8 cellular contexts compared by ENCODE assay signal in the genomic region with DNA sequence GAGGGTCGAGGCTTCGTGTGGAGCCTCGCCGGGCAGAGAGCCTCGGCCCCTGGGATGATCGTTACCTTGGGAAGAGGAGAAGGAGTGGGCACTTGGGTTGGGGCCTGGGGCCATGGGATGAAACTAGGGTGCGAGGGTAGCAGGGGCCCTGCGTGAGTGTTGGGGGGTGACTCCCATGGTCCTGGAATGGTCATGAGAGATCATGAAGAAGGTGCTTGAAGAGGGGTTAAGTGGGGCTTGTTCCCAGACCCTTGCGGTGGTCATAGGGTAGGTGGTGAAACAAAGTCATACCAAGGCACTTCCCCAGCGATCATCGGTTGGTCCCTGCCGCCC. TPM values are rescaled to one million over a fixed set of nuclear protein-coding genes. Genes with fewer than 3 reads are reported as not detected.
DNase-seq lines count a peak whose midpoint lies in the region; ATAC-seq and TF ChIP-seq lines count a peak whose summit lies in the region.

No MANE protein-coding gene starts in this region.

- H3K9ac ChIP-seq in SK-N-MC (ENCODE audit: insufficient read length): peak overlapping the region; percentile 90

- peak in 1 of 2 donors; percentile 23 for TF ChIP-seq POLR2A in gastrocnemius medialis (IDR thresholded peaks at IDR 0.05)

- H3K36me3 ChIP-seq in SK-N-MC (ENCODE audit: insufficient read depth, low read length) (no peaks in the 10 kb centered on the region), gastrocnemius medialis (no peaks in the 10 kb centered on the region)

- H3K27ac ChIP-seq in 22Rv1 (peak overlapping the region; percentile 56), SK-N-MC (0 out of 2 replicates have a peak overlapping the region, but pooled peaks have one; percentile 8), gastrocnemius medialis (peak overlapping the region; percentile 82 to 91 (median 88))

- H3K9me3 ChIP-seq in SK-N-MC (ENCODE audit: low read depth, low read length) (no peaks in the 10 kb centered on the region), gastrocnemius medialis (no peaks in the 10 kb centered on the region)

- peak overlapping the region; percentile 81 for H3K4me3 ChIP-seq in SK-N-MC
- H3K4me3 ChIP-seq in foreskin fibroblast (ENCODE audit: low read depth in 1 of 2, low read length in 2 of 2): peak overlapping the region; percentile 68 to 89
- H3K4me3 ChIP-seq in gastrocnemius medialis: peak overlapping the region; percentile 63 to 98 (median 82)

- ATAC-seq in GM21367 (IDR thresholded peaks at IDR 0.05; ENCODE audit: unreplicated experiment) (peak; percentile 6), gastrocnemius medialis (peak; percentile 16 to 40), GM18861 (IDR thresholded peaks at IDR 0.05; ENCODE audit: unreplicated experiment) (no peak)

- no peak for TF ChIP-seq CTCF in 22Rv1 (IDR thresholded peaks at IDR 0.05)
- TF ChIP-seq CTCF in foreskin fibroblast (IDR thresholded peaks at IDR 0.05; ENCODE audit: low read depth, low read length): no peak
- no peak for TF ChIP-seq CTCF in gastrocnemius medialis (IDR thresholded peaks at IDR 0.05 in 4 of 5, conservative IDR thresholded peaks at IDR 0.05 in 1 of 5)

- DNase-seq in SK-N-MC (ENCODE audit: low read depth, low spot score) (no peak), foreskin fibroblast (no peak), gastrocnemius medialis (no peak), HK-2 (ENCODE audit: unreplicated experiment) (no peak), dedifferentiated amniotic fluid mesenchymal stem cell (ENCODE audit: extremely low spot score) (no peak)

- intact Hi-C loops in gastrocnemius medialis (cut with DNase I; ENCODE audit: low total_unique reads): loop anchor here (1.0 to 10.0 kb wide), 5 partner anchors 24 to 242 kb away; a partner anchor contains a TSS

- in situ Hi-C loops in gastrocnemius medialis (cut with MboI; ENCODE audit: low sequenced_read_pairs in 4 of 4): loop anchor here in 2 of 4 donors (25.0 kb wide), 1 partner anchor 244 kb away; a partner anchor contains a TSS

- H3K27me3 ChIP-seq in gastrocnemius medialis: no peaks in the 10 kb centered on the region

- H3K4me1 ChIP-seq in gastrocnemius medialis: peaks cover 12 to 21% of the 10 kb centered on the region in 2 donors

RNA-seq across cellular contexts. Expression of a gene that starts 0.3 kb away (rescaled TPM):
- total RNA-seq in gastrocnemius medialis: 10 to 100 TPM in 3 of 4 donors, 1 to 10 TPM in 1; 9.0 to 12.3 (median 11.7) TPM

RNA-seq across cellular contexts. Expression of a gene that starts 0.4 kb away (rescaled TPM):
- under 1 TPM in 2 of 4 donors, not detected in 2; 0.13 to 0.41 TPM for total RNA-seq in gastrocnemius medialis

RNA-seq across cellular contexts. Expression of a gene that starts 23.2 kb away (rescaled TPM):
- 10 to 100 TPM; 17.0 to 43.2 (median 29.4) TPM for total RNA-seq in gastrocnemius medialis

RNA-seq across cellular contexts. Expression of a gene that starts 24.9 kb away (rescaled TPM):
- 10 to 100 TPM; 49.1 to 87.0 (median 60.6) TPM for total RNA-seq in gastrocnemius medialis

RNA-seq across cellular contexts. Expression of a gene that starts 45.2 kb away (rescaled TPM):
- total RNA-seq in gastrocnemius medialis: 100 to 1,000 TPM in 1 of 4 donors, 10 to 100 TPM in 3; 62.4 to 117 (median 69.2) TPM

Comparison
In these comparisons a context has a peak if more than half of its experiments do, and no peak if none do; other contexts are left out.
1. H3K27ac ChIP-seq: peak in every context shown above with its lines; median percentile 88 in gastrocnemius medialis; 56 in 22Rv1; 8 in SK-N-MC.